Comparison of ENCODE assay signal across 9 cellular contexts in the genomic region with DNA sequence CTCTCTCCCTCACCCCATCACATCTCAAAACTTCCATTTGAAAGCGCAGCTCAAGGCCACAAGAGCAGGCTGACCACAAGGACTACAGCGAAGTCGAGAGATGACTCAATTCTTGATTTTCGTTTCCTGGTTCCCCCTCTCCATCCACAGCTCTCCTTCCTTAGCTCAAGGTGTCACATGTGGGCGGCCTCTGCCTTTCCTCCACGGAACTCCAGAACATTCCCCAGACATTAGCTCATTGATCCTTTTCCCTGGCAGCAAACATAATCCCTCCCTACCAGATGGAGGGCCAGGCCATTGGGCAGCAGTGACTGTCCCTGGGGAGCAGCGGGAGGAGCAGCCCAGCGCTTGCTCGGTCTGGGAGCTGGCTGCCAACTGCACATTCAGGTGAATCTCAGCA. TPM values are rescaled to one million over a fixed set of nuclear protein-coding genes. Genes with fewer than 3 reads are reported as not detected.
DNase-seq lines count a peak whose midpoint lies in the region; ATAC-seq and TF ChIP-seq lines count a peak whose summit lies in the region.
"Had no signal": no experiment of that assay in that cellular context is flagged by ENCODE, and none has a peak within 500 bp of the region (broad histone marks: within the 10 kb centered on the region; RNA-seq: fewer than 3 reads in every experiment).

No MANE protein-coding gene starts in this region.

- peaks cover 33% of the 10 kb centered on the region for H3K4me1 Mint-ChIP-seq in type B pancreatic cell (ENCODE audit: unreplicated experiment)

- H3K9me3 Mint-ChIP-seq in type B pancreatic cell: peaks cover 5% of the 10 kb centered on the region

- H3K36me3 ChIP-seq in WERI-Rb-1: no peaks in the 10 kb centered on the region
- H3K36me3 ChIP-seq in vagina: no peaks in the 10 kb centered on the region
- no peaks in the 10 kb centered on the region for H3K36me3 ChIP-seq in SJCRH30
- H3K36me3 ChIP-seq: MG63 had no signal

- H3K4me3 ChIP-seq in WERI-Rb-1 (ENCODE audit: low read depth, low read length) (no peak overlapping the region), vagina (no peak overlapping the region), SJCRH30 (no peak overlapping the region)
- H3K4me3 ChIP-seq: lung, MG63 had no signal

- DNase-seq in WERI-Rb-1: peak; percentile 89
- no peak for DNase-seq in vagina (ENCODE audit: extremely low spot score in 2 of 2)
- DNase-seq in type B pancreatic cell (ENCODE audit: extremely low spot score, unreplicated experiment): no peak
- DNase-seq in NCI-H1417 (lab: John Stamatoyannopoulos, UW): no peak
- DNase-seq in SJCRH30: no peak
- DNase-seq: MG63 had no signal

- H3K27ac Mint-ChIP-seq in type B pancreatic cell: no peak overlapping the region

- H3K27me3 ChIP-seq in WERI-Rb-1 (ENCODE audit: insufficient read depth, low read depth, severe bottlenecking) (no peaks in the 10 kb centered on the region), vagina (no peaks in the 10 kb centered on the region), SJCRH30 (no peaks in the 10 kb centered on the region)
- H3K27me3 ChIP-seq: MG63 had no signal

- peak; percentile 88 for ATAC-seq in GM19372 (IDR thresholded peaks at IDR 0.05; ENCODE audit: low read depth, unreplicated experiment)
- ATAC-seq in HG03066 (IDR thresholded peaks at IDR 0.05; ENCODE audit: low read depth, unreplicated experiment): peak; percentile 98

- intact Hi-C loops in vagina (cut with DNase I): loop anchor here (10.0 kb wide), 1 partner anchor 62 kb away; the partner anchor contains the start of gene SOD3

- H3K9me3 ChIP-seq in WERI-Rb-1 (ENCODE audit: severe bottlenecking) (peaks cover 3% of the 10 kb centered on the region), vagina (no peaks in the 10 kb centered on the region), SJCRH30 (replicated peaks) (no peaks in the 10 kb centered on the region)
- H3K9me3 ChIP-seq: MG63 had no signal

- H3K4me1 ChIP-seq in vagina (peaks cover 29% of the 10 kb centered on the region), SJCRH30 (peaks cover 3% of the 10 kb centered on the region; the same call in 1 of the 2 replicates)

- peak overlapping the region; percentile 17 for H3K27ac ChIP-seq in WERI-Rb-1
- peak overlapping the region; percentile 74 for H3K27ac ChIP-seq in vagina
- no peak overlapping the region for H3K27ac ChIP-seq in SJCRH30

- TF ChIP-seq CTCF in WERI-Rb-1 (IDR thresholded peaks at IDR 0.05; ENCODE audit: low read depth, low read length): no peak
- no peak for TF ChIP-seq CTCF in vagina (IDR thresholded peaks at IDR 0.05)
- TF ChIP-seq CTCF in type B pancreatic cell (conservative IDR thresholded peaks at IDR 0.05): no peak

- H3K36me3 Mint-ChIP-seq in type B pancreatic cell: peaks cover 9% of the 10 kb centered on the region

- H3K27me3 Mint-ChIP-seq in type B pancreatic cell: peaks cover 8% of the 10 kb centered on the region

- no peak for TF ChIP-seq POLR2A in vagina (IDR thresholded peaks at IDR 0.05)

- H3K4me3 Mint-ChIP-seq in type B pancreatic cell: no peak overlapping the region

RNA-seq across cellular contexts. Expression of gene CCDC149, which starts 56.3 kb away (rescaled TPM):
- total RNA-seq in vagina (16.7 TPM), type B pancreatic cell (ENCODE audit: low replicate concordance) (8.8 and 9.1 TPM in 2 replicates)
- 0.91 and 1.1 TPM in 2 replicates for total RNA-seq in SJCRH30 (2014; rRNA removed; shearing (Covaris generic))
